In the genomic region with DNA sequence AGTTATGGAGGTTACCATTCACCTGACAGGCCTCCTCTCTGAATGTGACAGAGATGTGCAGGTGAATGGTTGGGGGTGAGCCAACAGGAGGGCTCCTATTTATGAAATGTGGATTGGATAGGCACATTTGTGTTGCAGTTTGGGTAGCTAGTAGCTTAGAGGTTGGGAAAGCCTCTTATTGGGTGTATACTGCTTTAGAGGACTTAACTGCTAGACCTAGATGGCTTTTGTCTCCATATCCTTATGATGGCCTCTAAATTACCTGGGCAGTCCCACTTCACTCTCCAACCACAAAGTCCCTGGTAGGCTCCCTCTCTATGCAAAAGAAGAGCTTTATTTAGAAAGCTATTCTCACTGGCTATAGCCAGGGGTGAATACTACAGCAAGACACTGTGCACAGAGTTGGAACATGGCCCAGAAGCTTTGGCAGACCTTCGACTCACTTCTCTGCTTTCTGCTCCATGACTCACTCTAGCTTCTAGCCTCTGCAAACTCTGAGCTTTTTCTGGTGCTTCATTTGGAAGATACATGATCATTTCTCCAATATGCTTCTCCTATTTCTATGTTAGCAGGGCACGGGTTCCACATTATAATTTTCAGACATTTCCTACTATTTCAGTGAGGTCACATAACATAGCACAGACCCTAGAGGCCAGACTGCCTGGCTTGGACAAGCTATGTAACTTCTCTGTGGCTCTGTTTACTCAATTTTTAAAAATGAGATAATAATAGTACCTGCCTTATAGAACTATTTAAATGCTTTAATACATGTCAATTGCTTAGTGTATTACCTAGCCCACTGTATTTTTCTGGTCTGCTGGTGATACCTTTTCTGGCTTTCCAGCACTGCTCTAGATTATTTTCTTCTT, we compare ENCODE assay signal across 8 cellular contexts. TPM values are rescaled to one million over a fixed set of nuclear protein-coding genes. Genes with fewer than 3 reads are reported as not detected.
A peak's percentile ranks its signal among the peaks of the same experiment; 100 is the strongest.
DNase-seq lines count a peak whose midpoint lies in the region; ATAC-seq and TF ChIP-seq lines count a peak whose summit lies in the region.

No MANE protein-coding gene starts in this region.

- H3K4me1 Mint-ChIP-seq in CD8-positive, alpha-beta T cell (ENCODE audit: low read depth) = peaks cover 9% of the 10 kb centered on the region

- 7 to 15% methylated on average over 2 of the region's 2 CpGs for WGBS in aorta, 2 donors

- H3K36me3 Mint-ChIP-seq in CD8-positive, alpha-beta T cell = no peaks in the 10 kb centered on the region

- POLR2A ChIA-PET in CD8-positive, alpha-beta T cell (lab: Charles Lee) = no interaction called here

- H3K36me3 ChIP-seq in breast epithelium (no peaks in the 10 kb centered on the region), aorta (ENCODE audit: control insufficient read depth in 1 of 2, insufficient read depth in 2 of 2, low read length in 1 of 2) (no peaks in the 10 kb centered on the region)
- H3K36me3 ChIP-seq in CD8-positive, alpha-beta T cell (ENCODE audit: insufficient read depth, low read length) = no peaks in the 10 kb centered on the region

- no peaks in the 10 kb centered on the region for H3K9me3 Mint-ChIP-seq in CD8-positive, alpha-beta T cell

- CTCF ChIA-PET in CD8-positive, alpha-beta T cell (lab: Charles Lee) = no interaction called here

- DNase-seq in stimulated activated CD4-positive, alpha-beta T cell treated with anti-CD3 and anti-CD28 coated beads, Interleukin-1b, Interleukin-23, amount 100 ng/mL, for 48 hours = peak; percentile 8
- DNase-seq in stimulated activated CD4-positive, alpha-beta T cell treated with anti-CD3 and anti-CD28 coated beads, Interleukin-4, amount 100 ng/mL, for 4 hours = no peak
- peak; percentile 61 to 64 for DNase-seq in breast epithelium (ENCODE audit: low spot score in 2 of 2)
- DNase-seq in left kidney (ENCODE audit: low read depth, low spot score) = peak; percentile 4
- DNase-seq in aorta = peak; percentile 83
- no peak for DNase-seq in NCI-H1417 treated with DMSO at 0.1 percent for 48 hours (lab: John Stamatoyannopoulos, UW)
- no peak for DNase-seq in occipital lobe (lab: John Stamatoyannopoulos, UW)
- no peak for DNase-seq in CD8-positive, alpha-beta T cell

- H3K4me3 Mint-ChIP-seq in CD8-positive, alpha-beta T cell = no peak overlapping the region

- H3K27ac ChIP-seq in breast epithelium (peak overlapping the region; percentile 61 to 65), aorta (ENCODE audit: low read depth in 1 of 2, low read length in 2 of 2) (no peak overlapping the region)
- H3K27ac ChIP-seq in CD8-positive, alpha-beta T cell (ENCODE audit: low read depth, low read length) = no peak overlapping the region

- intact Hi-C loops in breast epithelium (cut with DNase I; ENCODE audit: low total_unique reads) = no loop called here
- intact Hi-C loops in aorta (cut with DNase I) = no loop called here
- intact Hi-C loops in CD8-positive, alpha-beta T cell (cut with DNase I, micrococcal nuclease) = no loop called here

- H3K27ac Mint-ChIP-seq in CD8-positive, alpha-beta T cell = no peak overlapping the region

- H3K4me1 ChIP-seq in breast epithelium = no peaks in the 10 kb centered on the region
- H3K4me1 ChIP-seq in aorta (ENCODE audit: control insufficient read depth in 1 of 2, insufficient read depth in 2 of 2, low read length in 2 of 2) = no peaks in the 10 kb centered on the region
- no peaks in the 10 kb centered on the region for H3K4me1 ChIP-seq in CD8-positive, alpha-beta T cell (ENCODE audit: insufficient read depth, low read length)

- no peak for TF ChIP-seq CTCF in breast epithelium (IDR thresholded peaks at IDR 0.05)
- no peak for TF ChIP-seq CTCF in CD8-positive, alpha-beta T cell (IDR thresholded peaks at IDR 0.05)

- H3K9me3 ChIP-seq in breast epithelium = no peaks in the 10 kb centered on the region
- H3K9me3 ChIP-seq in aorta (ENCODE audit: control insufficient read depth, low read length) = no peaks in the 10 kb centered on the region
- no peaks in the 10 kb centered on the region for H3K9me3 ChIP-seq in CD8-positive, alpha-beta T cell (ENCODE audit: low read length)

- peak; percentile 90 for ATAC-seq in aorta (ENCODE audit: low FRiP score)
- no peak for ATAC-seq in CD8-positive, alpha-beta T cell

- H3K27me3 ChIP-seq in breast epithelium (peaks cover 0 to 10% of the 10 kb centered on the region in 2 donors), aorta (ENCODE audit: control insufficient read depth in 1 of 2, insufficient read depth in 2 of 2, low read length in 1 of 2) (no peaks in the 10 kb centered on the region)
- no peaks in the 10 kb centered on the region for H3K27me3 ChIP-seq in CD8-positive, alpha-beta T cell (ENCODE audit: insufficient read depth, low read length)

- no peak for TF ChIP-seq POLR2A in breast epithelium (IDR thresholded peaks at IDR 0.05)

- H3K4me3 ChIP-seq in breast epithelium (no peak overlapping the region), aorta (ENCODE audit: low read length in 2 of 2) (no peak overlapping the region)
- H3K4me3 ChIP-seq in CD8-positive, alpha-beta T cell (ENCODE audit: low read depth, low read length) = no peak overlapping the region

- H3K27me3 Mint-ChIP-seq in CD8-positive, alpha-beta T cell (ENCODE audit: low read depth) = no peaks in the 10 kb centered on the region

RNA-seq across cellular contexts. Expression of a gene that starts 6.0 kb away (rescaled TPM):
- 1 to 10 TPM in 2 of 3 donors, not detected in 1; 2.5 to 3.9 TPM for total RNA-seq in breast epithelium
- total RNA-seq in aorta = not detected
- not detected for polyA plus RNA-seq in aorta
- not detected for total RNA-seq in occipital lobe
- total RNA-seq in CD8-positive, alpha-beta T cell = not detected

RNA-seq across cellular contexts. Expression of a gene that starts 28.6 kb away (rescaled TPM):
- total RNA-seq in breast epithelium (10 to 100 TPM; 42.0 to 53.4 (median 52.2) TPM), aorta (10 to 100 TPM; 28.0 to 28.1 TPM), occipital lobe (67.4 TPM)
- polyA plus RNA-seq in aorta = 10 to 100 TPM; 32.3 to 65.4 TPM
- 10 to 100 TPM; 28.5 to 29.5 TPM for total RNA-seq in CD8-positive, alpha-beta T cell

RNA-seq across cellular contexts. Expression of a gene that starts 38.2 kb away (rescaled TPM):
- total RNA-seq in breast epithelium = not detected
- total RNA-seq in aorta = not detected
- polyA plus RNA-seq in aorta = not detected
- not detected for total RNA-seq in occipital lobe
- not detected for total RNA-seq in CD8-positive, alpha-beta T cell

Comparison
In these comparisons a context has a peak if more than half of its experiments do, and no peak if none do; other contexts are left out.
1. DNase-seq: peak in stimulated activated CD4-positive, alpha-beta T cell treated with anti-CD3 and anti-CD28 coated beads, Interleukin-1b, Interleukin-23, amount 100 ng/mL, for 48 hours (single experiment), breast epithelium (2 of 2), left kidney (single experiment) and aorta (2 of 2); none in stimulated activated CD4-positive, alpha-beta T cell treated with anti-CD3 and anti-CD28 coated beads, Interleukin-4, amount 100 ng/mL, for 4 hours (0 of 2), NCI-H1417 treated with DMSO at 0.1 percent for 48 hours (single experiment), occipital lobe (single experiment) and CD8-positive, alpha-beta T cell (0 of 7).
2. H3K27ac ChIP-seq: peak in breast epithelium (2 of 2); none in aorta (0 of 2) and CD8-positive, alpha-beta T cell (single experiment).